Comparison of ENCODE assay signal across 11 cellular contexts in the genomic region with DNA sequence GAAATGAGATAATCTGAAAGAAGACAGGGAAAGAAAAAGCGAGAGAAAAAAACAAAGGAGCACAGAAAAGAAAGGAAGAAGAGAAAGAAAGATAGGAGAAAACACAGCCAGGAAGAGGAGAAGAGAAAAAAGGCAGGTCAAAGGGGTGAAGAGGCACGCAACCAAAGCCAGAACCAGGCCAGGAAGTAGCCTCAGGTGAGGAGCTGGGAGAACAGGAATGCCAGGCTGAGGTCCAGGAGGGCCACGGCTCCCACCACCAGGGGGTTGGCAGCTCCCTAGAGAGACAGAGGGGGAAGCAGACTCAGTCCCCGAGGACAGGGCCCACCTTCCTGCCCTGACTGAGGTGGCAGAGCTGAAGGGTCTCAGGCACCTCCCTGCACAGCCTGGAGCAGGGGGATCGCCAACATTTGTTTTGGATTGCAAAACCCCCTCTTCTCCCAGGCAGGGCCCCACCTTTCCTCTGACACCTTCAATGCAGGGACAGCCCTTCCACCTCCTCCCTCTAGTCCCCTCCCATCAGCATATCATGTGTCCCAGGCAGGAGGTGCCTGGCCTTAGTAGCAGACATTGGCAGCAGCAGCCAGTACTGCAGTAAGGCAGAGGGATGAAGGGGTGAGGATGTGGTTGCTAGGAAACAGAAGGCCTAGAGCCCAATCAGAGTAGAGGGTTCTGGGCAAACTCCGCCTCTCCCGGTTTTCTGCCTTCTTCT. TPM values are rescaled to one million over a fixed set of nuclear protein-coding genes. Genes with fewer than 3 reads are reported as not detected.
A peak's percentile ranks its signal among the peaks of the same experiment; 100 is the strongest.
DNase-seq lines count a peak whose midpoint lies in the region; ATAC-seq and TF ChIP-seq lines count a peak whose summit lies in the region.
"Had no signal": no experiment of that assay in that cellular context is flagged by ENCODE, and none has a peak within 500 bp of the region (broad histone marks: within the 10 kb centered on the region; RNA-seq: fewer than 3 reads in every experiment).

No MANE protein-coding gene starts in this region.

- no peaks in the 10 kb centered on the region; a peak in 1 of 4 replicates for H3K79me1 ChIP-seq in IMR-90 (ENCODE audit: low read depth in 1 of 2, low read length in 2 of 2)

- no peak overlapping the region for H2BK15ac ChIP-seq in IMR-90 (ENCODE audit: low read depth, low read length)

- peak overlapping the region; percentile 54 for H2AFZ ChIP-seq in IMR-90 (replicated peaks; ENCODE audit: low read length, poor library complexity)

- no peaks in the 10 kb centered on the region for H3K9me3 ChIP-seq in IMR-90 (ENCODE audit: control insufficient read depth, insufficient read depth, low read length)

- no peak overlapping the region for H4K8ac ChIP-seq in IMR-90 (ENCODE audit: low read depth in 2 of 2, low read length in 2 of 2)

- no peak overlapping the region for H3K23ac ChIP-seq in IMR-90 (ENCODE audit: low read depth, low read length)

- H2BK20ac ChIP-seq in IMR-90 (ENCODE audit: low read depth, low read length), result no peak overlapping the region

- TF ChIP-seq POLR2A in IMR-90 (IDR thresholded peaks at IDR 0.05; ENCODE audit: low read depth, low read length), result no peak

- H3K4ac ChIP-seq in IMR-90 (ENCODE audit: low read depth, low read length), result no peak overlapping the region

- no CpG with 5 or more reads among the region's 7 CpGs for WGBS in IMR-90 (ENCODE audit: extremely low coverage in 2 of 2, insufficient read length in 1 of 2), 2 experiments

- CTCF ChIA-PET in IMR-90 (lab: Yijun Ruan, JAX), result interaction anchor here (1.0 kb wide), 1 partner anchor 19 kb away, joined by 3 read pairs; no protein-coding TSS in a partner anchor

- no peak overlapping the region for H3K56ac ChIP-seq in IMR-90 (ENCODE audit: extremely low read depth, insufficient read depth, low read length)

- H4K91ac ChIP-seq in IMR-90 (ENCODE audit: insufficient read depth, low read depth, low read length), result no peak overlapping the region

- BruUV-seq in IMR-90 (replicated peaks; lab: Mats Ljungman, UMichigan), result no TSS peak

- intact Hi-C loops in IMR-90 (cut with micrococcal nuclease), result no loop called here
- intact Hi-C loops in activated T-helper 1 cell treated with anti-CD3 and anti-CD28 coated beads, Interleukin-12 subunit alpha, Interleukin-12 subunit beta, Interleukin-2, Interleukin-4 antibody, amounts not matched to agents 30 ng/mL and 10 ng/mL and 1 ng/mL, durations not matched to agents 14 hours and 24 hours and 36 hours (cut with micrococcal nuclease), result loop anchor here (5.0 to 10.0 kb wide), 2 partner anchors 873 to 1045 kb away; partner anchors contain the start of gene SDR39U1

- H4K5ac ChIP-seq in IMR-90 (ENCODE audit: low read depth, low read length), result no peak overlapping the region

- peaks cover 10% of the 10 kb centered on the region; the same call in 1 of the 2 replicates for H3K9me1 ChIP-seq in IMR-90 (ENCODE audit: insufficient read depth, low read length)

- H2AK9ac ChIP-seq in IMR-90 (replicated peaks; ENCODE audit: low read depth, low read length, poor library complexity), result no peak overlapping the region

- dilution Hi-C loops in IMR-90 (cut with HindIII; ENCODE audit: low sequenced_read_pairs, unreplicated experiment), result no loop called here

- peaks cover 19% of the 10 kb centered on the region for H3K36me3 Mint-ChIP-seq in activated T-helper 1 cell treated with anti-CD3 and anti-CD28 coated beads, Interleukin-12 subunit alpha, Interleukin-12 subunit beta, Interleukin-2, Interleukin-4 antibody, amounts not matched to agents 30 ng/mL and 10 ng/mL and 1 ng/mL, durations not matched to agents 14 hours and 24 hours and 36 hours (ENCODE audit: low read depth)
- peaks cover 5% of the 10 kb centered on the region for H3K36me3 Mint-ChIP-seq in activated T-cell treated with anti-CD3 and anti-CD28 coated beads, Interleukin-2, amount 50 U/mL, for 4 hours (ENCODE audit: insufficient read depth)

- H3K4me1 Mint-ChIP-seq in activated T-helper 1 cell treated with anti-CD3 and anti-CD28 coated beads, Interleukin-12 subunit alpha, Interleukin-12 subunit beta, Interleukin-2, Interleukin-4 antibody, amounts not matched to agents 30 ng/mL and 10 ng/mL and 1 ng/mL, durations not matched to agents 14 hours and 24 hours and 36 hours (ENCODE audit: low read depth), result peaks cover 44% of the 10 kb centered on the region
- H3K4me1 Mint-ChIP-seq in activated T-cell treated with anti-CD3 and anti-CD28 coated beads, Interleukin-2, amount 50 U/mL, for 4 hours (ENCODE audit: low read depth), result peaks cover 24% of the 10 kb centered on the region

- H2BK120ac ChIP-seq in IMR-90 (ENCODE audit: low read depth, low read length), result no peak overlapping the region

- H2AK5ac ChIP-seq in IMR-90 (ENCODE audit: low read depth, low read length), result no peak overlapping the region

- no peak overlapping the region for H3K4me3 Mint-ChIP-seq in activated T-helper 1 cell treated with anti-CD3 and anti-CD28 coated beads, Interleukin-12 subunit alpha, Interleukin-12 subunit beta, Interleukin-2, Interleukin-4 antibody, amounts not matched to agents 30 ng/mL and 10 ng/mL and 1 ng/mL, durations not matched to agents 14 hours and 24 hours and 36 hours
- H3K4me3 Mint-ChIP-seq in activated T-cell treated with anti-CD3 and anti-CD28 coated beads, Interleukin-2, amount 50 U/mL, for 4 hours, result no peak overlapping the region

- H3K9ac ChIP-seq in IMR-90 (ENCODE audit: low read depth, low read length), result no peak overlapping the region

- H3K4me1 ChIP-seq in IMR-90 (ENCODE audit: control insufficient read depth, insufficient read depth, low read length), result peaks cover 2% of the 10 kb centered on the region; the same call in 1 of the 2 replicates

- peaks cover 5% of the 10 kb centered on the region for H3K27me3 Mint-ChIP-seq in activated T-helper 1 cell treated with anti-CD3 and anti-CD28 coated beads, Interleukin-12 subunit alpha, Interleukin-12 subunit beta, Interleukin-2, Interleukin-4 antibody, amounts not matched to agents 30 ng/mL and 10 ng/mL and 1 ng/mL, durations not matched to agents 14 hours and 24 hours and 36 hours (ENCODE audit: insufficient read depth)
- peaks cover 3% of the 10 kb centered on the region for H3K27me3 Mint-ChIP-seq in activated T-cell treated with anti-CD3 and anti-CD28 coated beads, Interleukin-2, amount 50 U/mL, for 4 hours (ENCODE audit: low read depth)

- no peak for ATAC-seq in IMR-90 (ENCODE audit: low read depth)
- peak; percentile 28 for ATAC-seq in left lobe of liver
- no peak for ATAC-seq in GM18498 (IDR thresholded peaks at IDR 0.05; ENCODE audit: unreplicated experiment)
- ATAC-seq in activated CD4-positive, CD25-positive, alpha-beta regulatory T cell treated with anti-CD3 and anti-CD28 coated beads, Interleukin-2, amount 50 U/mL, for 24 hours, result no peak
- no peak for ATAC-seq in activated T-cell treated with anti-CD3 and anti-CD28 coated beads, Interleukin-2, amount 50 U/mL, for 4 hours

- peak overlapping the region; percentile 71 for H3K27ac Mint-ChIP-seq in activated T-helper 1 cell treated with anti-CD3 and anti-CD28 coated beads, Interleukin-12 subunit alpha, Interleukin-12 subunit beta, Interleukin-2, Interleukin-4 antibody, amounts not matched to agents 30 ng/mL and 10 ng/mL and 1 ng/mL, durations not matched to agents 14 hours and 24 hours and 36 hours

- H3K18ac ChIP-seq in IMR-90 (ENCODE audit: low read depth, low read length), result no peak overlapping the region

- no peak for TF ChIP-seq RAD21 in IMR-90 (IDR thresholded peaks at IDR 0.05; ENCODE audit: low read length)

- no peak overlapping the region for H3K27ac ChIP-seq in IMR-90 (ENCODE audit: insufficient read depth, low read length)

- no peak overlapping the region for H2BK5ac ChIP-seq in IMR-90 (ENCODE audit: low read depth, low read length, poor library complexity, severe bottlenecking)

- H3K14ac ChIP-seq in IMR-90 (replicated peaks; ENCODE audit: low read depth, low read length), result no peak overlapping the region

- no peaks in the 10 kb centered on the region for H3K9me3 Mint-ChIP-seq in activated T-helper 1 cell treated with anti-CD3 and anti-CD28 coated beads, Interleukin-12 subunit alpha, Interleukin-12 subunit beta, Interleukin-2, Interleukin-4 antibody, amounts not matched to agents 30 ng/mL and 10 ng/mL and 1 ng/mL, durations not matched to agents 14 hours and 24 hours and 36 hours
- no peaks in the 10 kb centered on the region for H3K9me3 Mint-ChIP-seq in activated T-cell treated with anti-CD3 and anti-CD28 coated beads, Interleukin-2, amount 50 U/mL, for 4 hours
- H3K9me3 Mint-ChIP-seq: activated naive CD8-positive, alpha-beta T cell treated with anti-CD3 and anti-CD28 coated beads, Interleukin-2, amount 10 ng/mL, durations not matched to agents 7 days and 5 days; memory B cell had no signal

- peak; percentile 17 for DNase-seq in DMS114 treated with DMSO at 0.1 percent for 48 hours (lab: John Stamatoyannopoulos, UW; ENCODE audit: unreplicated experiment)
- no peak for DNase-seq in IMR-90
- DNase-seq in activated T-helper 1 cell treated with anti-CD3 and anti-CD28 coated beads, Interleukin-12 subunit alpha, Interleukin-12 subunit beta, Interleukin-2, Interleukin-4 antibody, amounts not matched to agents 30 ng/mL and 10 ng/mL and 1 ng/mL, durations not matched to agents 14 hours and 24 hours and 36 hours (ENCODE audit: low spot score), result no peak
- no peak for DNase-seq in left lobe of liver (ENCODE audit: low spot score)
- DNase-seq in activated T-cell treated with anti-CD3 and anti-CD28 coated beads, Interleukin-2, amount 50 U/mL, for 4 hours, result no peak
- no peak for DNase-seq in activated gamma-delta T cell (lab: John Stamatoyannopoulos, UW)
- DNase-seq: activated naive CD8-positive, alpha-beta T cell treated with anti-CD3 and anti-CD28 coated beads, Interleukin-2, amount 10 ng/mL, durations not matched to agents 7 days and 5 days; NCI-H1105 had no signal

- H3K4me2 ChIP-seq in IMR-90 (ENCODE audit: low read depth, low read length), result no peak overlapping the region

- no peak for TF ChIP-seq CTCF in IMR-90 (conservative IDR thresholded peaks at IDR 0.05; ENCODE audit: low read depth, low read length)

- in situ Hi-C loops in IMR-90 (cut with MboI; ENCODE audit: low sequenced_read_pairs), result no loop called here

- peaks cover 35% of the 10 kb centered on the region for H3K27me3 ChIP-seq in IMR-90 (ENCODE audit: control insufficient read depth, insufficient read depth, low read length)

- no peak overlapping the region for H3K4me3 ChIP-seq in IMR-90 (ENCODE audit: insufficient read depth, low read depth, low read length)

- POLR2A ChIA-PET in IMR-90 (lab: Charles Lee; ENCODE audit: unreplicated experiment), result no interaction called here

- H3K36me3 ChIP-seq in IMR-90 (ENCODE audit: control insufficient read depth, insufficient read depth, low read length), result no peaks in the 10 kb centered on the region

- H4K20me1 ChIP-seq in IMR-90 (ENCODE audit: insufficient read depth, low read length), result no peaks in the 10 kb centered on the region

RNA-seq across cellular contexts. Expression of gene AP1G2, which starts 2.0 kb away (rescaled TPM):
- total RNA-seq in IMR-90 (2012; rRNA removed) (2.2 and 2.9 TPM in 2 replicates), left lobe of liver (19.3 TPM)
- 19.2 and 19.7 TPM in 2 replicates for polyA plus RNA-seq in IMR-90 (2012; rRNA removed)
- 4.7 and 6.1 TPM in 2 replicates for polyA plus RNA-seq in IMR-90 (2012; cell fraction: cytosol; rRNA removed)
- 148 and 262 TPM in 2 replicates for polyA plus RNA-seq in IMR-90 (2012; cell fraction: nucleus; rRNA removed; ENCODE audit: low replicate concordance)
- 137 and 145 TPM in 2 replicates for total RNA-seq in activated T-helper 1 cell treated with anti-CD3 and anti-CD28 coated beads, Interleukin-12 subunit alpha, Interleukin-12 subunit beta, Interleukin-2, Interleukin-4 antibody, amounts not matched to agents 30 ng/mL and 10 ng/mL and 1 ng/mL, durations not matched to agents 14 hours and 24 hours and 36 hours
- 100 to 1,000 TPM in 2 of 3 donors, 10 to 100 TPM in 1; 86.9 to 113 (median 108) TPM for total RNA-seq in activated T-cell treated with anti-CD3 and anti-CD28 coated beads, Interleukin-2, amount 50 U/mL, for 4 hours

RNA-seq across cellular contexts. Expression of gene JPH4, which starts 9.0 kb away (rescaled TPM):
- total RNA-seq in IMR-90 (2012; rRNA removed), result not detected in 2 replicates
- polyA plus RNA-seq in IMR-90 (2012; rRNA removed), result not detected in 2 replicates
- polyA plus RNA-seq in IMR-90 (2012; cell fraction: cytosol; rRNA removed), result not detected in 2 replicates
- polyA plus RNA-seq in IMR-90 (2012; cell fraction: nucleus; rRNA removed; ENCODE audit: low replicate concordance), result not detected in 2 replicates
- total RNA-seq in activated T-helper 1 cell treated with anti-CD3 and anti-CD28 coated beads, Interleukin-12 subunit alpha, Interleukin-12 subunit beta, Interleukin-2, Interleukin-4 antibody, amounts not matched to agents 30 ng/mL and 10 ng/mL and 1 ng/mL, durations not matched to agents 14 hours and 24 hours and 36 hours, result 0.05 TPM in 1 of 2 replicates, not detected in the other
- total RNA-seq in left lobe of liver, result 0.10 TPM
- under 1 TPM; 0.11 to 0.27 (median 0.13) TPM for total RNA-seq in activated T-cell treated with anti-CD3 and anti-CD28 coated beads, Interleukin-2, amount 50 U/mL, for 4 hours
- total RNA-seq: activated naive CD8-positive, alpha-beta T cell treated with anti-CD3 and anti-CD28 coated beads, Interleukin-2, amount 10 ng/mL, durations not matched to agents 7 days and 5 days had no signal

RNA-seq across cellular contexts. Expression of gene THTPA, which starts 13.5 kb away (rescaled TPM):
- total RNA-seq in IMR-90 (2012; rRNA removed) (5.0 and 5.8 TPM in 2 replicates), left lobe of liver (11.1 TPM)
- polyA plus RNA-seq in IMR-90 (2012; rRNA removed), result 8.6 and 9.2 TPM in 2 replicates
- polyA plus RNA-seq in IMR-90 (2012; cell fraction: cytosol; rRNA removed), result 9.5 and 10.3 TPM in 2 replicates
- 20.1 and 27.8 TPM in 2 replicates for polyA plus RNA-seq in IMR-90 (2012; cell fraction: nucleus; rRNA removed; ENCODE audit: low replicate concordance)
- total RNA-seq in activated T-helper 1 cell treated with anti-CD3 and anti-CD28 coated beads, Interleukin-12 subunit alpha, Interleukin-12 subunit beta, Interleukin-2, Interleukin-4 antibody, amounts not matched to agents 30 ng/mL and 10 ng/mL and 1 ng/mL, durations not matched to agents 14 hours and 24 hours and 36 hours, result 14.3 and 14.5 TPM in 2 replicates
- 10 to 100 TPM; 17.1 to 18.8 (median 17.6) TPM for total RNA-seq in activated T-cell treated with anti-CD3 and anti-CD28 coated beads, Interleukin-2, amount 50 U/mL, for 4 hours

RNA-seq across cellular contexts. Expression of gene ZFHX2, which starts 18.0 kb away (rescaled TPM):
- total RNA-seq in IMR-90 (2012; rRNA removed), result under 0.01 and 0.18 TPM in 2 replicates
- 0.53 and 0.67 TPM in 2 replicates for polyA plus RNA-seq in IMR-90 (2012; rRNA removed)
- polyA plus RNA-seq in IMR-90 (2012; cell fraction: cytosol; rRNA removed), result 0.19 and 0.24 TPM in 2 replicates
- 0.44 and 0.90 TPM in 2 replicates for polyA plus RNA-seq in IMR-90 (2012; cell fraction: nucleus; rRNA removed; ENCODE audit: low replicate concordance)
- total RNA-seq in activated T-helper 1 cell treated with anti-CD3 and anti-CD28 coated beads, Interleukin-12 subunit alpha, Interleukin-12 subunit beta, Interleukin-2, Interleukin-4 antibody, amounts not matched to agents 30 ng/mL and 10 ng/mL and 1 ng/mL, durations not matched to agents 14 hours and 24 hours and 36 hours, result 2.2 and 2.7 TPM in 2 replicates
- total RNA-seq in left lobe of liver, result 0.81 TPM
- 1 to 10 TPM in 2 of 3 donors, under 1 TPM in 1; 0.58 to 1.1 (median 1.1) TPM for total RNA-seq in activated T-cell treated with anti-CD3 and anti-CD28 coated beads, Interleukin-2, amount 50 U/mL, for 4 hours
